Comparison of ENCODE assay signal across 1 cellular context in the genomic region with DNA sequence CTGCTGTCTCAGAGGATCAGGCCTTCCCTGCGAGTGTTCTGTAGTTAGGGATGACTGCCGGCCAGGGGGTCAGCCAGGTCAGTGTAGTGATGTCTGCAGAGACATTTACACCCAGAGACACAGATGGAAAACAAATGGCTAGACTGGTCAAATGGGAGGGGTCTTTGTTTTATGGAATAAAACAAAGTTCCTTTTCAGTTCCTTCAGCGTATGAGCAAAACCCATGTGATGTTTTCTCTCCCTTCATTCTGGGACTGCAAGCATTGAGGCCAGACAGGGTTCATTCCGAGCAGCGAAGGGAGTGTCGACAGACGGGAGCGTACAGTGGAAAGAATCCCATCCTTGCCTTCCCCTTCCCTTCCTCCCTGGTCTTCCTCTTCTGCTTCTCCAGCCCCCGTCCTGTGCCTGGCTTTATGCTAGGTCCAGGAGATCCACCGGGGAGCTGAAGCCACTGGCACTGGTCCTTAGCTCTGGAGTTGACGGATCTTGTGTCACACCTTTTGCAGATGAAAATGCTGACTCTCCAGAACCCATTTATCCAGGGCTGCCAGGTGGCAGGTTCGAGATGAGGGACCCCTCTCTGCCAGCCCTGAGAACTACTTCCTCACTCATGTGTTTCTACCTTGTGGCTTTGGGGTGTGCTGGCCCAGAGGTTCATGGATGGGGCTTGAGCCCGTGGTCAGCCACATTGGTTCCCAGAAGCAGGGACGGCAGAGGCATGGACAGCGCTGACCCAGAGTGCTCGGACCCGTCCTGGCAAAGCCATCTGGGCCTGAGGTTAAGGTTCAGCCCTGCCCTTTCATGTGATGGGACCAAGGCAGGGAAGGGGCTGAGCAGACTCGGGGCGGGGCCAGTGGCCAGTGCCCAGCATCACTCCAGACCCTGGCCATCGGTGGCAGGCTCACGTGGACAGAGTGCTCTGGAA.
TF ChIP-seq lines count a peak whose summit lies in the region.

No MANE protein-coding gene starts in this region.

TF ChIP-seq in H1, 55 proteins besides CTCF, POLR2A, EP300 and RAD21:
- TF ChIP-seq RXRA (IDR thresholded peaks at IDR 0.05; ENCODE audit: insufficient read depth, low read depth, low read length) (no peak), NRF1 (IDR thresholded peaks at IDR 0.05; ENCODE audit: low read depth, low read length) (no peak), RBBP5 (IDR thresholded peaks at IDR 0.05; ENCODE audit: borderline replicate concordance, low read depth, low read length) (no peak), KDM1A (IDR thresholded peaks at IDR 0.05; ENCODE audit: borderline replicate concordance, low read length) (no peak), TAF1 (IDR thresholded peaks at IDR 0.05; ENCODE audit: low read depth, low read length) (no peak), BRCA1 (IDR thresholded peaks at IDR 0.05; ENCODE audit: low read depth, low read length) (no peak), SIX5 (IDR thresholded peaks at IDR 0.05; ENCODE audit: low read depth, low read length) (no peak), TBP (IDR thresholded peaks at IDR 0.05; ENCODE audit: low read depth, low read length) (no peak), POU5F1 (IDR thresholded peaks at IDR 0.05; ENCODE audit: low read depth, low read length) (no peak), KDM4A (IDR thresholded peaks at IDR 0.05; ENCODE audit: low read depth, low read length, severe bottlenecking) (no peak), CHD2 (IDR thresholded peaks at IDR 0.05; ENCODE audit: low read length) (no peak), FOSL1 (IDR thresholded peaks at IDR 0.05; ENCODE audit: insufficient read depth, low read depth, low read length) (no peak), GTF2F1 (IDR thresholded peaks at IDR 0.05; ENCODE audit: borderline replicate concordance, low read depth, low read length) (no peak), JUN (IDR thresholded peaks at IDR 0.05; ENCODE audit: low read depth, low read length) (no peak), NANOG (IDR thresholded peaks at IDR 0.05; ENCODE audit: insufficient read depth, low read depth, low read length, poor library complexity, severe bottlenecking) (no peak), HDAC6 (IDR thresholded peaks at IDR 0.05; ENCODE audit: low read depth, low read length) (no peak)
- TF ChIP-seq, protein P1, sequence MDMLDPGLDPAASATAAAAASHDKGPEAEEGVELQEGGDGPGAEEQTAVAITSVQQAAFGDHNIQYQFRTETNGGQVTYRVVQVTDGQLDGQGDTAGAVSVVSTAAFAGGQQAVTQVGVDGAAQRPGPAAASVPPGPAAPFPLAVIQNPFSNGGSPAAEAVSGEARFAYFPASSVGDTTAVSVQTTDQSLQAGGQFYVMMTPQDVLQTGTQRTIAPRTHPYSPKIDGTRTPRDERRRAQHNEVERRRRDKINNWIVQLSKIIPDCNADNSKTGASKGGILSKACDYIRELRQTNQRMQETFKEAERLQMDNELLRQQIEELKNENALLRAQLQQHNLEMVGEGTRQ (IDR thresholded peaks at IDR 0.05; ENCODE audit: low read length) = no peak
- TF ChIP-seq, protein P2, sequence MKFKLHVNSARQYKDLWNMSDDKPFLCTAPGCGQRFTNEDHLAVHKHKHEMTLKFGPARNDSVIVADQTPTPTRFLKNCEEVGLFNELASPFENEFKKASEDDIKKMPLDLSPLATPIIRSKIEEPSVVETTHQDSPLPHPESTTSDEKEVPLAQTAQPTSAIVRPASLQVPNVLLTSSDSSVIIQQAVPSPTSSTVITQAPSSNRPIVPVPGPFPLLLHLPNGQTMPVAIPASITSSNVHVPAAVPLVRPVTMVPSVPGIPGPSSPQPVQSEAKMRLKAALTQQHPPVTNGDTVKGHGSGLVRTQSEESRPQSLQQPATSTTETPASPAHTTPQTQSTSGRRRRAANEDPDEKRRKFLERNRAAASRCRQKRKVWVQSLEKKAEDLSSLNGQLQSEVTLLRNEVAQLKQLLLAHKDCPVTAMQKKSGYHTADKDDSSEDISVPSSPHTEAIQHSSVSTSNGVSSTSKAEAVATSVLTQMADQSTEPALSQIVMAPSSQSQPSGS (IDR thresholded peaks at IDR 0.05; ENCODE audit: low read length) = no peak
- TF ChIP-seq, protein P3, sequence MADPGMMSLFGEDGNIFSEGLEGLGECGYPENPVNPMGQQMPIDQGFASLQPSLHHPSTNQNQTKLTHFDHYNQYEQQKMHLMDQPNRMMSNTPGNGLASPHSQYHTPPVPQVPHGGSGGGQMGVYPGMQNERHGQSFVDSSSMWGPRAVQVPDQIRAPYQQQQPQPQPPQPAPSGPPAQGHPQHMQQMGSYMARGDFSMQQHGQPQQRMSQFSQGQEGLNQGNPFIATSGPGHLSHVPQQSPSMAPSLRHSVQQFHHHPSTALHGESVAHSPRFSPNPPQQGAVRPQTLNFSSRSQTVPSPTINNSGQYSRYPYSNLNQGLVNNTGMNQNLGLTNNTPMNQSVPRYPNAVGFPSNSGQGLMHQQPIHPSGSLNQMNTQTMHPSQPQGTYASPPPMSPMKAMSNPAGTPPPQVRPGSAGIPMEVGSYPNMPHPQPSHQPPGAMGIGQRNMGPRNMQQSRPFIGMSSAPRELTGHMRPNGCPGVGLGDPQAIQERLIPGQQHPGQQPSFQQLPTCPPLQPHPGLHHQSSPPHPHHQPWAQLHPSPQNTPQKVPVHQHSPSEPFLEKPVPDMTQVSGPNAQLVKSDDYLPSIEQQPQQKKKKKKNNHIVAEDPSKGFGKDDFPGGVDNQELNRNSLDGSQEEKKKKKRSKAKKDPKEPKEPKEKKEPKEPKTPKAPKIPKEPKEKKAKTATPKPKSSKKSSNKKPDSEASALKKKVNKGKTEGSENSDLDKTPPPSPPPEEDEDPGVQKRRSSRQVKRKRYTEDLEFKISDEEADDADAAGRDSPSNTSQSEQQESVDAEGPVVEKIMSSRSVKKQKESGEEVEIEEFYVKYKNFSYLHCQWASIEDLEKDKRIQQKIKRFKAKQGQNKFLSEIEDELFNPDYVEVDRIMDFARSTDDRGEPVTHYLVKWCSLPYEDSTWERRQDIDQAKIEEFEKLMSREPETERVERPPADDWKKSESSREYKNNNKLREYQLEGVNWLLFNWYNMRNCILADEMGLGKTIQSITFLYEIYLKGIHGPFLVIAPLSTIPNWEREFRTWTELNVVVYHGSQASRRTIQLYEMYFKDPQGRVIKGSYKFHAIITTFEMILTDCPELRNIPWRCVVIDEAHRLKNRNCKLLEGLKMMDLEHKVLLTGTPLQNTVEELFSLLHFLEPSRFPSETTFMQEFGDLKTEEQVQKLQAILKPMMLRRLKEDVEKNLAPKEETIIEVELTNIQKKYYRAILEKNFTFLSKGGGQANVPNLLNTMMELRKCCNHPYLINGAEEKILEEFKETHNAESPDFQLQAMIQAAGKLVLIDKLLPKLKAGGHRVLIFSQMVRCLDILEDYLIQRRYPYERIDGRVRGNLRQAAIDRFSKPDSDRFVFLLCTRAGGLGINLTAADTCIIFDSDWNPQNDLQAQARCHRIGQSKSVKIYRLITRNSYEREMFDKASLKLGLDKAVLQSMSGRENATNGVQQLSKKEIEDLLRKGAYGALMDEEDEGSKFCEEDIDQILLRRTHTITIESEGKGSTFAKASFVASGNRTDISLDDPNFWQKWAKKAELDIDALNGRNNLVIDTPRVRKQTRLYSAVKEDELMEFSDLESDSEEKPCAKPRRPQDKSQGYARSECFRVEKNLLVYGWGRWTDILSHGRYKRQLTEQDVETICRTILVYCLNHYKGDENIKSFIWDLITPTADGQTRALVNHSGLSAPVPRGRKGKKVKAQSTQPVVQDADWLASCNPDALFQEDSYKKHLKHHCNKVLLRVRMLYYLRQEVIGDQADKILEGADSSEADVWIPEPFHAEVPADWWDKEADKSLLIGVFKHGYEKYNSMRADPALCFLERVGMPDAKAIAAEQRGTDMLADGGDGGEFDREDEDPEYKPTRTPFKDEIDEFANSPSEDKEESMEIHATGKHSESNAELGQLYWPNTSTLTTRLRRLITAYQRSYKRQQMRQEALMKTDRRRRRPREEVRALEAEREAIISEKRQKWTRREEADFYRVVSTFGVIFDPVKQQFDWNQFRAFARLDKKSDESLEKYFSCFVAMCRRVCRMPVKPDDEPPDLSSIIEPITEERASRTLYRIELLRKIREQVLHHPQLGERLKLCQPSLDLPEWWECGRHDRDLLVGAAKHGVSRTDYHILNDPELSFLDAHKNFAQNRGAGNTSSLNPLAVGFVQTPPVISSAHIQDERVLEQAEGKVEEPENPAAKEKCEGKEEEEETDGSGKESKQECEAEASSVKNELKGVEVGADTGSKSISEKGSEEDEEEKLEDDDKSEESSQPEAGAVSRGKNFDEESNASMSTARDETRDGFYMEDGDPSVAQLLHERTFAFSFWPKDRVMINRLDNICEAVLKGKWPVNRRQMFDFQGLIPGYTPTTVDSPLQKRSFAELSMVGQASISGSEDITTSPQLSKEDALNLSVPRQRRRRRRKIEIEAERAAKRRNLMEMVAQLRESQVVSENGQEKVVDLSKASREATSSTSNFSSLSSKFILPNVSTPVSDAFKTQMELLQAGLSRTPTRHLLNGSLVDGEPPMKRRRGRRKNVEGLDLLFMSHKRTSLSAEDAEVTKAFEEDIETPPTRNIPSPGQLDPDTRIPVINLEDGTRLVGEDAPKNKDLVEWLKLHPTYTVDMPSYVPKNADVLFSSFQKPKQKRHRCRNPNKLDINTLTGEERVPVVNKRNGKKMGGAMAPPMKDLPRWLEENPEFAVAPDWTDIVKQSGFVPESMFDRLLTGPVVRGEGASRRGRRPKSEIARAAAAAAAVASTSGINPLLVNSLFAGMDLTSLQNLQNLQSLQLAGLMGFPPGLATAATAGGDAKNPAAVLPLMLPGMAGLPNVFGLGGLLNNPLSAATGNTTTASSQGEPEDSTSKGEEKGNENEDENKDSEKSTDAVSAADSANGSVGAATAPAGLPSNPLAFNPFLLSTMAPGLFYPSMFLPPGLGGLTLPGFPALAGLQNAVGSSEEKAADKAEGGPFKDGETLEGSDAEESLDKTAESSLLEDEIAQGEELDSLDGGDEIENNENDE (IDR thresholded peaks at IDR 0.05; ENCODE audit: insufficient replicate concordance, low read length) = no peak
- TF ChIP-seq, protein P4, sequence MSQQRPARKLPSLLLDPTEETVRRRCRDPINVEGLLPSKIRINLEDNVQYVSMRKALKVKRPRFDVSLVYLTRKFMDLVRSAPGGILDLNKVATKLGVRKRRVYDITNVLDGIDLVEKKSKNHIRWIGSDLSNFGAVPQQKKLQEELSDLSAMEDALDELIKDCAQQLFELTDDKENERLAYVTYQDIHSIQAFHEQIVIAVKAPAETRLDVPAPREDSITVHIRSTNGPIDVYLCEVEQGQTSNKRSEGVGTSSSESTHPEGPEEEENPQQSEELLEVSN (IDR thresholded peaks at IDR 0.05) = no peak
